ENCODE assay signal across 40 cellular contexts in genomic region chr12:7650091-7650490, GRCh38. TPM values are rescaled to one million over a fixed set of nuclear protein-coding genes. Genes with fewer than 3 reads are reported as not detected.
"Had no signal": no experiment of that assay in that cellular context is flagged by ENCODE, and none has a peak within 500 bp of the region (broad histone marks: within the 10 kb centered on the region; RNA-seq: fewer than 3 reads in every experiment).

No MANE protein-coding gene starts in this region.

- H3K27ac Mint-ChIP-seq: activated CD4-positive, alpha-beta memory T cell treated with anti-CD3 and anti-CD28 coated beads for 36 hours; activated CD4-positive, alpha-beta T cell treated with anti-CD3 and anti-CD28 coated beads for 36 hours; activated CD4-positive, alpha-beta T cell treated with anti-CD3 and anti-CD28 coated beads, Interleukin-2, amount 10 ng/mL, durations not matched to agents 24 days and 14 days; activated CD8-positive, alpha-beta memory T cell treated with anti-CD3 and anti-CD28 coated beads, Interleukin-2, amount 10 ng/mL, durations not matched to agents 7 days and 5 days; activated CD8-positive, alpha-beta T cell treated with anti-CD3 and anti-CD28 coated beads, Interleukin-2, amount 10 ng/mL, durations not matched to agents 7 days and 5 days; activated naive CD4-positive, alpha-beta T cell treated with anti-CD3 and anti-CD28 coated beads for 36 hours; activated naive CD4-positive, alpha-beta T cell treated with anti-CD3 and anti-CD28 coated beads, Interleukin-2, amount 50 U/mL, for 24 hours; activated naive CD8-positive, alpha-beta T cell treated with anti-CD3 and anti-CD28 coated beads for 36 hours; activated naive CD8-positive, alpha-beta T cell treated with anti-CD3 and anti-CD28 coated beads, Interleukin-2, amount 50 U/mL, for 24 hours; activated T-helper 1 cell treated with anti-CD3 and anti-CD28 coated beads, Interleukin-12 subunit alpha, Interleukin-12 subunit beta, Interleukin-2, Interleukin-4 antibody, amounts not matched to agents 30 ng/mL and 10 ng/mL and 1 ng/mL, durations not matched to agents 14 hours and 24 hours and 36 hours; activated T-helper 2 cell treated with anti-CD3 and anti-CD28 coated beads, Interferon-gamma antibody, Interleukin-2, Interleukin-4, amounts not matched to agents 10 μg/mL and 5 μg/mL and 100 μg/mL, durations not matched to agents 14 hours and 24 hours and 36 hours; endodermal cell; T-helper 17 cell; T-helper 2 cell treated with Interferon-gamma antibody and Interleukin-4, amounts not matched to agents 5 μg/mL and 100 μg/mL, for 36 hours had no signal

- H3K27ac ChIP-seq: adrenal gland, body of pancreas, cardiac muscle cell, colonic mucosa, esophagus muscularis mucosa, gastroesophageal sphincter, heart right ventricle, WERI-Rb-1 had no signal

- DNase-seq: activated CD4-positive, alpha-beta memory T cell treated with anti-CD3 and anti-CD28 coated beads for 36 hours; activated CD4-positive, alpha-beta T cell treated with anti-CD3 and anti-CD28 coated beads for 36 hours; activated CD4-positive, alpha-beta T cell treated with anti-CD3 and anti-CD28 coated beads, Interleukin-2, amount 10 ng/mL, durations not matched to agents 24 days and 14 days; activated CD4-positive, CD25-positive, alpha-beta regulatory T cell; activated CD4-positive, CD25-positive, alpha-beta regulatory T cell treated with anti-CD3 and anti-CD28 coated beads, Interleukin-2, amount 50 U/mL, for 72 hours; activated CD8-positive, alpha-beta memory T cell treated with anti-CD3 and anti-CD28 coated beads, Interleukin-2, amount 10 ng/mL, durations not matched to agents 7 days and 5 days; activated CD8-positive, alpha-beta memory T cell treated with anti-CD3 and anti-CD28 coated beads, Interleukin-2, amount 50 U/mL, for 4 hours; activated CD8-positive, alpha-beta T cell treated with anti-CD3 and anti-CD28 coated beads, Interleukin-2, amount 10 ng/mL, durations not matched to agents 7 days and 5 days; activated effector memory CD4-positive, alpha-beta T cell treated with anti-CD3 and anti-CD28 coated beads, Interleukin-2, amount 50 U/mL, for 16 hours; activated naive CD4-positive, alpha-beta T cell treated with anti-CD3 and anti-CD28 coated beads for 36 hours; activated naive CD8-positive, alpha-beta T cell treated with anti-CD3 and anti-CD28 coated beads for 36 hours; activated naive CD8-positive, alpha-beta T cell treated with anti-CD3 and anti-CD28 coated beads, Interleukin-2, amount 50 U/mL, for 24 hours; activated T-cell treated with anti-CD3 and anti-CD28 coated beads, Interleukin-2, amount 50 U/mL, for 1 hour; activated T-cell treated with anti-CD3 and anti-CD28 coated beads, Interleukin-2, amount 50 U/mL, for 48 hours; adrenal gland; amygdala; aorta; body of pancreas; central memory CD4-positive, alpha-beta T cell; cerebellar nuclear complex; colonic mucosa; effector memory CD4-positive, alpha-beta T cell; endodermal cell; erythroblast; foreskin melanocyte; heart right ventricle; T-helper 1 cell; T-helper 17 cell; T1000; WERI-Rb-1 had no signal

- H3K4me1 ChIP-seq: adrenal gland, colonic mucosa, esophagus muscularis mucosa, gastroesophageal sphincter, heart right ventricle had no signal

- H3K9me3 Mint-ChIP-seq: activated CD4-positive, alpha-beta memory T cell treated with anti-CD3 and anti-CD28 coated beads for 36 hours; activated CD4-positive, alpha-beta T cell treated with anti-CD3 and anti-CD28 coated beads, Interleukin-2, amount 10 ng/mL, durations not matched to agents 24 days and 14 days; activated naive CD4-positive, alpha-beta T cell treated with anti-CD3 and anti-CD28 coated beads for 36 hours; activated naive CD4-positive, alpha-beta T cell treated with anti-CD3 and anti-CD28 coated beads, Interleukin-2, amount 50 U/mL, for 24 hours; activated naive CD8-positive, alpha-beta T cell treated with anti-CD3 and anti-CD28 coated beads for 36 hours; activated naive CD8-positive, alpha-beta T cell treated with anti-CD3 and anti-CD28 coated beads, Interleukin-2, amount 50 U/mL, for 24 hours; activated T-helper 1 cell treated with anti-CD3 and anti-CD28 coated beads, Interleukin-12 subunit alpha, Interleukin-12 subunit beta, Interleukin-2, Interleukin-4 antibody, amounts not matched to agents 30 ng/mL and 10 ng/mL and 1 ng/mL, durations not matched to agents 14 hours and 24 hours and 36 hours; activated T-helper 2 cell treated with anti-CD3 and anti-CD28 coated beads, Interferon-gamma antibody, Interleukin-2, Interleukin-4, amounts not matched to agents 10 μg/mL and 5 μg/mL and 100 μg/mL, durations not matched to agents 14 hours and 24 hours and 36 hours; T-helper 2 cell treated with Interferon-gamma antibody and Interleukin-4, amounts not matched to agents 5 μg/mL and 100 μg/mL, for 36 hours had no signal

- H3K36me3 Mint-ChIP-seq: activated CD4-positive, alpha-beta memory T cell treated with anti-CD3 and anti-CD28 coated beads for 36 hours; activated CD8-positive, alpha-beta memory T cell treated with anti-CD3 and anti-CD28 coated beads, Interleukin-2, amount 10 ng/mL, durations not matched to agents 7 days and 5 days; activated naive CD4-positive, alpha-beta T cell treated with anti-CD3 and anti-CD28 coated beads, Interleukin-2, amount 50 U/mL, for 24 hours; activated naive CD8-positive, alpha-beta T cell treated with anti-CD3 and anti-CD28 coated beads for 36 hours had no signal

- H3K4me3 Mint-ChIP-seq: activated CD4-positive, alpha-beta memory T cell treated with anti-CD3 and anti-CD28 coated beads for 36 hours; activated CD4-positive, alpha-beta T cell treated with anti-CD3 and anti-CD28 coated beads for 36 hours; activated CD4-positive, alpha-beta T cell treated with anti-CD3 and anti-CD28 coated beads, Interleukin-2, amount 10 ng/mL, durations not matched to agents 24 days and 14 days; activated CD8-positive, alpha-beta memory T cell treated with anti-CD3 and anti-CD28 coated beads, Interleukin-2, amount 10 ng/mL, durations not matched to agents 7 days and 5 days; activated CD8-positive, alpha-beta T cell treated with anti-CD3 and anti-CD28 coated beads, Interleukin-2, amount 10 ng/mL, durations not matched to agents 7 days and 5 days; activated naive CD4-positive, alpha-beta T cell treated with anti-CD3 and anti-CD28 coated beads for 36 hours; activated naive CD4-positive, alpha-beta T cell treated with anti-CD3 and anti-CD28 coated beads, Interleukin-2, amount 50 U/mL, for 24 hours; activated naive CD8-positive, alpha-beta T cell treated with anti-CD3 and anti-CD28 coated beads for 36 hours; activated naive CD8-positive, alpha-beta T cell treated with anti-CD3 and anti-CD28 coated beads, Interleukin-2, amount 50 U/mL, for 24 hours; activated T-helper 1 cell treated with anti-CD3 and anti-CD28 coated beads, Interleukin-12 subunit alpha, Interleukin-12 subunit beta, Interleukin-2, Interleukin-4 antibody, amounts not matched to agents 30 ng/mL and 10 ng/mL and 1 ng/mL, durations not matched to agents 14 hours and 24 hours and 36 hours; endodermal cell; T-helper 17 cell; T-helper 2 cell treated with Interferon-gamma antibody and Interleukin-4, amounts not matched to agents 5 μg/mL and 100 μg/mL, for 36 hours had no signal

- H3K27me3 Mint-ChIP-seq: activated naive CD4-positive, alpha-beta T cell treated with anti-CD3 and anti-CD28 coated beads, Interleukin-2, amount 50 U/mL, for 24 hours; activated naive CD8-positive, alpha-beta T cell treated with anti-CD3 and anti-CD28 coated beads, Interleukin-2, amount 50 U/mL, for 24 hours had no signal

- ATAC-seq: activated CD4-positive, alpha-beta T cell treated with anti-CD3 and anti-CD28 coated beads for 36 hours; activated CD8-positive, alpha-beta memory T cell treated with anti-CD3 and anti-CD28 coated beads, Interleukin-2, amount 10 ng/mL, durations not matched to agents 7 days and 5 days; activated CD8-positive, alpha-beta T cell treated with anti-CD3 and anti-CD28 coated beads, Interleukin-2, amount 10 ng/mL, durations not matched to agents 7 days and 5 days; activated naive CD8-positive, alpha-beta T cell treated with anti-CD3 and anti-CD28 coated beads, Interleukin-2, amount 50 U/mL, for 24 hours; body of pancreas; gastroesophageal sphincter; heart right ventricle; T-helper 17 cell had no signal

- H3K36me3 ChIP-seq: adrenal gland, cardiac muscle cell, colonic mucosa, esophagus muscularis mucosa, gastroesophageal sphincter, heart right ventricle, WERI-Rb-1 had no signal

- H3K4me1 Mint-ChIP-seq: activated CD4-positive, alpha-beta T cell treated with anti-CD3 and anti-CD28 coated beads for 36 hours; activated CD4-positive, alpha-beta T cell treated with anti-CD3 and anti-CD28 coated beads, Interleukin-2, amount 10 ng/mL, durations not matched to agents 24 days and 14 days; activated CD8-positive, alpha-beta memory T cell treated with anti-CD3 and anti-CD28 coated beads, Interleukin-2, amount 10 ng/mL, durations not matched to agents 7 days and 5 days; activated naive CD8-positive, alpha-beta T cell treated with anti-CD3 and anti-CD28 coated beads, Interleukin-2, amount 50 U/mL, for 24 hours; T-helper 17 cell had no signal

- H3K4me3 ChIP-seq: adrenal gland, body of pancreas, cardiac muscle cell, colonic mucosa, esophagus muscularis mucosa, gastroesophageal sphincter, heart right ventricle had no signal

- H3K9me3 ChIP-seq: adrenal gland, body of pancreas, colonic mucosa, esophagus muscularis mucosa, gastroesophageal sphincter, heart right ventricle had no signal

- H3K27me3 ChIP-seq: adrenal gland, body of pancreas, cardiac muscle cell, colonic mucosa, gastroesophageal sphincter had no signal

RNA-seq across cellular contexts. Expression of gene APOBEC1, which starts 15.6 kb away (rescaled TPM):
- total RNA-seq: activated CD4-positive, alpha-beta memory T cell treated with anti-CD3 and anti-CD28 coated beads for 36 hours; activated CD4-positive, alpha-beta T cell treated with anti-CD3 and anti-CD28 coated beads for 36 hours; activated CD4-positive, alpha-beta T cell treated with anti-CD3 and anti-CD28 coated beads, Interleukin-2, amount 10 ng/mL, durations not matched to agents 24 days and 14 days; activated CD8-positive, alpha-beta memory T cell treated with anti-CD3 and anti-CD28 coated beads for 36 hours; activated CD8-positive, alpha-beta memory T cell treated with anti-CD3 and anti-CD28 coated beads, Interleukin-2, amount 10 ng/mL, durations not matched to agents 7 days and 5 days; activated CD8-positive, alpha-beta T cell treated with anti-CD3 and anti-CD28 coated beads, Interleukin-2, amount 10 ng/mL, durations not matched to agents 7 days and 5 days; activated naive CD4-positive, alpha-beta T cell treated with anti-CD3 and anti-CD28 coated beads for 36 hours; activated naive CD8-positive, alpha-beta T cell treated with anti-CD3 and anti-CD28 coated beads for 36 hours; activated T-helper 1 cell treated with anti-CD3 and anti-CD28 coated beads, Interleukin-12 subunit alpha, Interleukin-12 subunit beta, Interleukin-2, Interleukin-4 antibody, amounts not matched to agents 30 ng/mL and 10 ng/mL and 1 ng/mL, durations not matched to agents 14 hours and 24 hours and 36 hours; activated T-helper 2 cell treated with anti-CD3 and anti-CD28 coated beads, Interferon-gamma antibody, Interleukin-2, Interleukin-4, amounts not matched to agents 10 μg/mL and 5 μg/mL and 100 μg/mL, durations not matched to agents 14 hours and 24 hours and 36 hours; adrenal gland; aorta; cardiac muscle cell; dermis microvascular lymphatic vessel endothelial cell; endodermal cell; esophagus muscularis mucosa; gastroesophageal sphincter; glomerular endothelial cell; heart right ventricle; T-helper 17 cell had no signal
- polyA plus RNA-seq: adrenal gland, cardiac muscle cell, heart right ventricle had no signal

RNA-seq across cellular contexts. Expression of gene GDF3, which starts 45.5 kb away (rescaled TPM):
- total RNA-seq: activated CD4-positive, alpha-beta memory T cell treated with anti-CD3 and anti-CD28 coated beads for 36 hours; activated CD4-positive, alpha-beta T cell treated with anti-CD3 and anti-CD28 coated beads for 36 hours; activated CD4-positive, alpha-beta T cell treated with anti-CD3 and anti-CD28 coated beads, Interleukin-2, amount 10 ng/mL, durations not matched to agents 24 days and 14 days; activated CD8-positive, alpha-beta memory T cell treated with anti-CD3 and anti-CD28 coated beads for 36 hours; activated CD8-positive, alpha-beta memory T cell treated with anti-CD3 and anti-CD28 coated beads, Interleukin-2, amount 10 ng/mL, durations not matched to agents 7 days and 5 days; activated CD8-positive, alpha-beta T cell treated with anti-CD3 and anti-CD28 coated beads, Interleukin-2, amount 10 ng/mL, durations not matched to agents 7 days and 5 days; activated naive CD4-positive, alpha-beta T cell treated with anti-CD3 and anti-CD28 coated beads for 36 hours; activated naive CD8-positive, alpha-beta T cell treated with anti-CD3 and anti-CD28 coated beads for 36 hours; activated T-helper 1 cell treated with anti-CD3 and anti-CD28 coated beads, Interleukin-12 subunit alpha, Interleukin-12 subunit beta, Interleukin-2, Interleukin-4 antibody, amounts not matched to agents 30 ng/mL and 10 ng/mL and 1 ng/mL, durations not matched to agents 14 hours and 24 hours and 36 hours; activated T-helper 2 cell treated with anti-CD3 and anti-CD28 coated beads, Interferon-gamma antibody, Interleukin-2, Interleukin-4, amounts not matched to agents 10 μg/mL and 5 μg/mL and 100 μg/mL, durations not matched to agents 14 hours and 24 hours and 36 hours; body of pancreas; cardiac muscle cell; colonic mucosa; gastroesophageal sphincter; T-helper 17 cell had no signal
- polyA plus RNA-seq: aorta had no signal
